In the genomic region with DNA sequence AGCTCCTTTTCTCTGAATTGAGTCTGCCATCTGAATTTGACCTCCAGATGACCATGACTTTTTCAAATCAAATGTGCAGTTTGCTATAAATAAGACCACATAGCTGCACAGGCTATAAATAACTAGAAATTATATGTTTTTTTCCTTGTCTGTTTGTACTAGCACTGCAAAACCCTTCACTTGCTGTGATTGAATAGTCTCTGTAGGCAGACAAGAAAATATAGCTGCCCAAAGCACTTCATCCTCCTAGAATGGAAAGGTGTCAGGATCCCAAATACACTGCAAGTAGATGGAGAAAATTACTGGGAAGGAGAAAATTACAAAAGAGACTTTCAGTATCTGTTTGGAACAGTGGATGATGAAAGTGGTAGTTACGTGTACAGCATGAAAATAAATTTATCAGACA, we compare ENCODE assay signal across 17 cellular contexts.
A peak's percentile ranks its signal among the peaks of the same experiment; 100 is the strongest.
DNase-seq lines count a peak whose midpoint lies in the region; TF ChIP-seq lines count a peak whose summit lies in the region.
"Had no signal": no experiment of that assay in that cellular context is flagged by ENCODE, and none has a peak within 500 bp of the region (broad histone marks: within the 10 kb centered on the region; RNA-seq: fewer than 3 reads in every experiment).

No MANE protein-coding gene starts in this region.

- no peaks in the 10 kb centered on the region for H4K20me1 ChIP-seq in MM.1S (ENCODE audit: insufficient read depth, low read length)

- H3K79me2 ChIP-seq in MM.1S (ENCODE audit: low read length): no peaks in the 10 kb centered on the region

- H3F3A ChIP-seq in MM.1S (ENCODE audit: insufficient read depth, low read length): no peaks in the 10 kb centered on the region

- no peaks in the 10 kb centered on the region for H3K9me3 ChIP-seq in HUES6 (ENCODE audit: control insufficient read depth, insufficient read depth, low read depth, low read length)
- no peaks in the 10 kb centered on the region for H3K9me3 ChIP-seq in MM.1S (replicated peaks; ENCODE audit: insufficient read depth, low read length)
- no peaks in the 10 kb centered on the region for H3K9me3 ChIP-seq in breast epithelium
- H3K9me3 ChIP-seq: Peyer's patch had no signal

- peaks cover 50% of the 10 kb centered on the region for H3K36me3 ChIP-seq in HUES6 (ENCODE audit: control insufficient read depth, insufficient read depth, low read length)
- no peaks in the 10 kb centered on the region for H3K36me3 ChIP-seq in MM.1S (replicated peaks; ENCODE audit: insufficient read depth, low read length)
- H3K36me3 ChIP-seq in breast epithelium: no peaks in the 10 kb centered on the region
- H3K36me3 ChIP-seq: Peyer's patch had no signal

- H2AFZ ChIP-seq in MM.1S (ENCODE audit: low read length): no peak overlapping the region

- no peaks in the 10 kb centered on the region for H3K9me3 Mint-ChIP-seq in nephron
- H3K9me3 Mint-ChIP-seq: H9 had no signal

- peak; percentile 60 for DNase-seq in G401 (ENCODE audit: low spot score)
- DNase-seq in MM.1S: no peak
- no peak for DNase-seq in breast epithelium (ENCODE audit: low spot score in 2 of 2)
- no peak for DNase-seq in germinal center (ENCODE audit: low spot score)
- DNase-seq: ACHN, H9, IMR-90, NCI-H1092, NCI-H1436 treated with DMSO at 0.1 percent for 48 hours, NCI-H2029, NCI-H2171 treated with DMSO at 0.1 percent for 48 hours, Peyer's patch had no signal

- intact Hi-C loops in breast epithelium (cut with DNase I; ENCODE audit: low total_unique reads): no loop called here

- peaks cover 30% of the 10 kb centered on the region for H3K4me1 ChIP-seq in HUES6 (ENCODE audit: control insufficient read depth, insufficient read depth, low read length)
- no peaks in the 10 kb centered on the region for H3K4me1 ChIP-seq in MM.1S (ENCODE audit: low read length)
- peaks cover 0 to 5% of the 10 kb centered on the region in 2 donors for H3K4me1 ChIP-seq in breast epithelium
- H3K4me1 ChIP-seq: Peyer's patch had no signal

- TF ChIP-seq CTCF in nephron (IDR thresholded peaks at IDR 0.05; ENCODE audit: unreplicated experiment in 3 of 3) (no peak), MM.1S (IDR thresholded peaks at IDR 0.05; ENCODE audit: low read length) (no peak), breast epithelium (IDR thresholded peaks at IDR 0.05) (no peak)

- H3K4me3 ChIP-seq in HUES6 (ENCODE audit: low read depth, low read length): no peak overlapping the region
- no peak overlapping the region for H3K4me3 ChIP-seq in MM.1S (ENCODE audit: low read length)
- no peak overlapping the region for H3K4me3 ChIP-seq in breast epithelium
- H3K4me3 ChIP-seq: Peyer's patch had no signal

- no peaks in the 10 kb centered on the region for H3K9me2 ChIP-seq in MM.1S (replicated peaks; ENCODE audit: insufficient read depth, low read length)

- H3K27ac ChIP-seq in HUES6 (ENCODE audit: low read depth, low read length) (peak overlapping the region; percentile 57; the same call in 1 of the 2 replicates), cingulate gyrus (ENCODE audit: low read depth, low read length) (peak overlapping the region; percentile 90), MM.1S (ENCODE audit: low read length) (no peak overlapping the region), breast epithelium (no peak overlapping the region)
- H3K27ac ChIP-seq: C4-2B, HL-60, Peyer's patch had no signal

- no peak for TF ChIP-seq POLR2A in breast epithelium (IDR thresholded peaks at IDR 0.05)

- H3K4me1 Mint-ChIP-seq in nephron: peaks cover 51% of the 10 kb centered on the region

- in situ Hi-C loops in G401 (cut with HindIII; ENCODE audit: low sequenced_read_pairs): no loop called here

- H3K4me3 Mint-ChIP-seq in nephron: no peak overlapping the region
- H3K4me3 Mint-ChIP-seq: H9 had no signal

- no peak overlapping the region for H3K4me2 ChIP-seq in MM.1S (ENCODE audit: low read depth, low read length)

- peaks cover 62% of the 10 kb centered on the region for H3K36me3 Mint-ChIP-seq in nephron (ENCODE audit: low read depth)

- H3K27ac Mint-ChIP-seq in nephron: peak overlapping the region in 2 of 3 experiments; percentile 43 to 68

- H3K27me3 Mint-ChIP-seq in nephron (ENCODE audit: low read depth): no peaks in the 10 kb centered on the region

- H3K9ac ChIP-seq in HUES6 (ENCODE audit: low read length) (no peak overlapping the region), MM.1S (ENCODE audit: low read length) (no peak overlapping the region)

- no peaks in the 10 kb centered on the region for H3K27me3 ChIP-seq in HUES6 (ENCODE audit: control insufficient read depth, insufficient read depth, low read length)
- H3K27me3 ChIP-seq in MM.1S (replicated peaks; ENCODE audit: insufficient read depth, low read length): no peaks in the 10 kb centered on the region
- H3K27me3 ChIP-seq in breast epithelium: no peaks in the 10 kb centered on the region
- H3K27me3 ChIP-seq: Peyer's patch had no signal

Comparison
In these comparisons a context has a peak if more than half of its experiments do, and no peak if none do; other contexts are left out.
1. H3K27ac ChIP-seq: peak in HUES6 (single experiment) and cingulate gyrus (single experiment); none in MM.1S (single experiment) and breast epithelium (0 of 2).